In genomic region chr7:48285365-48285764, GRCh38 we compare ENCODE assay signal across 19 cellular contexts.
DNase-seq lines count a peak whose midpoint lies in the region; ATAC-seq and TF ChIP-seq lines count a peak whose summit lies in the region.
"Had no signal": no experiment of that assay in that cellular context is flagged by ENCODE, and none has a peak within 500 bp of the region (broad histone marks: within the 10 kb centered on the region; RNA-seq: fewer than 3 reads in every experiment).

No MANE protein-coding gene starts in this region.

- ATAC-seq in GM21723 (IDR thresholded peaks at IDR 0.05; ENCODE audit: unreplicated experiment) = no peak
- no peak for ATAC-seq in stimulated activated naive CD8-positive, alpha-beta T cell treated with anti-CD3 and anti-CD28 coated beads, Interleukin-15, amount 100 ng/mL, for 72 hours
- ATAC-seq: Panc1, sciatic nerve, T-cell had no signal

- H3K4me3 Mint-ChIP-seq in stimulated activated naive CD8-positive, alpha-beta T cell treated with anti-CD3 and anti-CD28 coated beads, Interleukin-15, amount 100 ng/mL, for 72 hours = no peak overlapping the region
- H3K4me3 Mint-ChIP-seq: T-cell had no signal

- TF ChIP-seq CTCF in AG09319 (IDR thresholded peaks at IDR 0.05; ENCODE audit: low read depth, low read length) = no peak

- H3K27ac Mint-ChIP-seq in stimulated activated naive CD8-positive, alpha-beta T cell treated with anti-CD3 and anti-CD28 coated beads, Interleukin-15, amount 100 ng/mL, for 72 hours = no peak overlapping the region
- H3K27ac Mint-ChIP-seq: T-cell had no signal

- DNase-seq in AG09319 (ENCODE audit: extremely low read depth, low read depth) (peak; percentile 16), HS-27A (ENCODE audit: low read depth) (peak; percentile 41), amniotic epithelial cell (ENCODE audit: low read depth) (peak; percentile 17), iris pigment epithelial cell (ENCODE audit: low read depth) (peak; percentile 11), D341Med (ENCODE audit: low spot score) (no peak)
- DNase-seq in activated effector memory CD4-positive, alpha-beta T cell treated with anti-CD3 and anti-CD28 coated beads, Interleukin-2, amount 50 U/mL, for 16 hours = no peak
- no peak for DNase-seq in stimulated activated naive CD8-positive, alpha-beta T cell treated with anti-CD3 and anti-CD28 coated beads, Interleukin-15, amount 100 ng/mL, for 72 hours
- DNase-seq: aorta; cortex of kidney; head of caudate nucleus; kidney glomerular epithelial cell; midbrain; NCI-H1092 treated with DMSO at 0.1 percent for 48 hours; stimulated activated CD4-positive, alpha-beta T cell treated with anti-CD3 and anti-CD28 coated beads, Interleukin-2, amount 100 ng/mL, for 24 hours; T-cell; WERI-Rb-1 had no signal

- peaks cover 40% of the 10 kb centered on the region for H3K27me3 Mint-ChIP-seq in stimulated activated naive CD8-positive, alpha-beta T cell treated with anti-CD3 and anti-CD28 coated beads, Interleukin-15, amount 100 ng/mL, for 72 hours

- no peaks in the 10 kb centered on the region for H3K9me3 Mint-ChIP-seq in stimulated activated naive CD8-positive, alpha-beta T cell treated with anti-CD3 and anti-CD28 coated beads, Interleukin-15, amount 100 ng/mL, for 72 hours
- H3K9me3 Mint-ChIP-seq: T-cell had no signal

- no peaks in the 10 kb centered on the region for H3K4me1 Mint-ChIP-seq in stimulated activated naive CD8-positive, alpha-beta T cell treated with anti-CD3 and anti-CD28 coated beads, Interleukin-15, amount 100 ng/mL, for 72 hours
- H3K4me1 Mint-ChIP-seq: T-cell had no signal

Comparison
In these comparisons a context has a peak if more than half of its experiments do, and no peak if none do; other contexts are left out.
1. DNase-seq: peak in AG09319 (single experiment), HS-27A (single experiment), amniotic epithelial cell (single experiment) and iris pigment epithelial cell (single experiment); none in D341Med (single experiment), activated effector memory CD4-positive, alpha-beta T cell treated with anti-CD3 and anti-CD28 coated beads, Interleukin-2, amount 50 U/mL, for 16 hours (single experiment) and stimulated activated naive CD8-positive, alpha-beta T cell treated with anti-CD3 and anti-CD28 coated beads, Interleukin-15, amount 100 ng/mL, for 72 hours (0 of 2).